In genomic region chr1:203175237-203176181, GRCh38 we compare ENCODE assay signal across 17 cellular contexts. TPM values are rescaled to one million over a fixed set of nuclear protein-coding genes. Genes with fewer than 3 reads are reported as not detected.
A peak's percentile ranks its signal among the peaks of the same experiment; 100 is the strongest.
DNase-seq lines count a peak whose midpoint lies in the region; ATAC-seq lines count a peak whose summit lies in the region.
"Had no signal": no experiment of that assay in that cellular context is flagged by ENCODE, and none has a peak within 500 bp of the region (broad histone marks: within the 10 kb centered on the region; RNA-seq: fewer than 3 reads in every experiment).

Gene MYBPH (minus strand): TSS chr1:203175826. CDS start chr1:203175755, 71 bp downstream.

- ATAC-seq in right cardiac atrium (peak in 1 of 2 donors; percentile 60), GM21723 (IDR thresholded peaks at IDR 0.05; ENCODE audit: unreplicated experiment) (no peak)
- ATAC-seq: K562, SK-N-SH treated with all-trans-retinoic acid at 6 μM for 48 hours had no signal

- no peak within 1 kb of the TSS for H3K4me3 Mint-ChIP-seq in CD8-positive, alpha-beta memory T cell
- H3K4me3 Mint-ChIP-seq: activated naive CD4-positive, alpha-beta T cell treated with anti-CD3 and anti-CD28 coated beads, Interleukin-2, amount 50 U/mL, for 24 hours; immature natural killer cell; neural crest cell had no signal

- H3K4me1 ChIP-seq in GM23248 (ENCODE audit: insufficient read depth) (peaks cover 33% of the 10 kb centered on the region), right cardiac atrium (ENCODE audit: control insufficient read depth, insufficient read depth, low read length) (peaks cover 6% of the 10 kb centered on the region), skeletal muscle satellite cell (ENCODE audit: control insufficient read depth, insufficient read depth, low read length) (peaks cover 63% of the 10 kb centered on the region)
- H3K4me1 ChIP-seq in CD8-positive, alpha-beta memory T cell (ENCODE audit: insufficient read depth, low read length), result no peaks in the 10 kb centered on the region

- 75 to 87% methylated on average over 12 to 13 of the region's 13 CpGs for WGBS in GM23248 (ENCODE audit: low coverage in 1 of 2, low lambda C conversion rate in 2 of 2, missing lambda C conversion rate in 2 of 2), 2 experiments
- WGBS in right cardiac atrium, result 60% methylated on average over 13 of the region's 13 CpGs

- H3K27me3 Mint-ChIP-seq in CD8-positive, alpha-beta memory T cell, result peaks cover 7 to 21% of the 10 kb centered on the region in 2 donors
- H3K27me3 Mint-ChIP-seq: activated naive CD4-positive, alpha-beta T cell treated with anti-CD3 and anti-CD28 coated beads, Interleukin-2, amount 50 U/mL, for 24 hours had no signal

- no peaks in the 10 kb centered on the region for H3K27me3 ChIP-seq in GM23248 (replicated peaks; ENCODE audit: insufficient read depth)
- no peaks in the 10 kb centered on the region for H3K27me3 ChIP-seq in right cardiac atrium (ENCODE audit: control insufficient read depth, insufficient read depth)
- H3K27me3 ChIP-seq in skeletal muscle satellite cell (ENCODE audit: control insufficient read depth, insufficient read depth, low read length), result no peaks in the 10 kb centered on the region
- no peaks in the 10 kb centered on the region for H3K27me3 ChIP-seq in CD8-positive, alpha-beta memory T cell (ENCODE audit: insufficient read depth, low read length, poor library complexity, severe bottlenecking)

- H3K27ac Mint-ChIP-seq in CD8-positive, alpha-beta memory T cell, result peak within 1 kb of the TSS in 1 of 8 donors; percentile 6
- H3K27ac Mint-ChIP-seq: activated naive CD4-positive, alpha-beta T cell treated with anti-CD3 and anti-CD28 coated beads, Interleukin-2, amount 50 U/mL, for 24 hours; immature natural killer cell had no signal

- POLR2A ChIA-PET in CD8-positive, alpha-beta memory T cell (lab: Charles Lee), result no interaction called here

- H3K9me2 ChIP-seq in GM23248 (ENCODE audit: insufficient read depth), result no peaks in the 10 kb centered on the region

- no peaks in the 10 kb centered on the region for H3K79me2 ChIP-seq in GM23248 (ENCODE audit: insufficient read depth)

- H3K9me3 Mint-ChIP-seq in CD8-positive, alpha-beta memory T cell, result no peaks in the 10 kb centered on the region
- H3K9me3 Mint-ChIP-seq: activated naive CD4-positive, alpha-beta T cell treated with anti-CD3 and anti-CD28 coated beads, Interleukin-2, amount 50 U/mL, for 24 hours; immature natural killer cell; neural crest cell had no signal

- CTCF ChIA-PET in CD8-positive, alpha-beta memory T cell (lab: Charles Lee), result no interaction called here

- H3K36me3 Mint-ChIP-seq in CD8-positive, alpha-beta memory T cell, result no peaks in the 10 kb centered on the region
- H3K36me3 Mint-ChIP-seq: activated naive CD4-positive, alpha-beta T cell treated with anti-CD3 and anti-CD28 coated beads, Interleukin-2, amount 50 U/mL, for 24 hours; immature natural killer cell had no signal

- H2AFZ ChIP-seq in GM23248, result no peak within 1 kb of the TSS

- H4K20me1 ChIP-seq in GM23248 (ENCODE audit: insufficient read depth), result no peaks in the 10 kb centered on the region

- DNase-seq in GM23248, result no peak
- DNase-seq in NOMO-1 treated with dmso at 0.1 percent for 144 hours (lab: John Stamatoyannopoulos, UW; ENCODE audit: unreplicated experiment), result peak; percentile 28
- DNase-seq in right cardiac atrium, result peak in 2 of 3 donors; percentile 74 to 82
- no peak for DNase-seq in CD8-positive, alpha-beta memory T cell
- DNase-seq in putamen (ENCODE audit: low spot score), result no peak
- DNase-seq: COR-L47; immature natural killer cell; stimulated activated CD4-positive, alpha-beta T cell treated with anti-CD3 and anti-CD28 coated beads, Interleukin-2, amount 100 ng/mL, for 24 hours; stimulated activated naive CD4-positive, alpha-beta T cell treated with Interleukin-2 at 50 U/mL for 16 hours had no signal

- H3K36me3 ChIP-seq in GM23248 (ENCODE audit: low read depth) (no peaks in the 10 kb centered on the region), skeletal muscle satellite cell (ENCODE audit: insufficient read depth, low read length) (no peaks in the 10 kb centered on the region)
- H3K36me3 ChIP-seq in CD8-positive, alpha-beta memory T cell (ENCODE audit: insufficient read depth, low read length), result no peaks in the 10 kb centered on the region

- H3F3A ChIP-seq in GM23248 (ENCODE audit: insufficient read depth), result peaks cover 21% of the 10 kb centered on the region

- H3K27ac ChIP-seq in GM23248, result no peak within 1 kb of the TSS
- no peak within 1 kb of the TSS for H3K27ac ChIP-seq in right cardiac atrium (ENCODE audit: low read length)
- H3K27ac ChIP-seq in CD8-positive, alpha-beta memory T cell (ENCODE audit: low read depth, low read length), result no peak within 1 kb of the TSS

- no peak within 1 kb of the TSS for H3K4me3 ChIP-seq in GM23248
- no peak within 1 kb of the TSS for H3K4me3 ChIP-seq in right cardiac atrium (ENCODE audit: low read length)
- H3K4me3 ChIP-seq in skeletal muscle satellite cell (ENCODE audit: low read length), result no peak within 1 kb of the TSS
- H3K4me3 ChIP-seq in CD8-positive, alpha-beta memory T cell (ENCODE audit: low read length), result no peak within 1 kb of the TSS
- H3K4me3 ChIP-seq: K562 had no signal

- no peaks in the 10 kb centered on the region for H3K4me1 Mint-ChIP-seq in CD8-positive, alpha-beta memory T cell
- H3K4me1 Mint-ChIP-seq: activated naive CD4-positive, alpha-beta T cell treated with anti-CD3 and anti-CD28 coated beads, Interleukin-2, amount 50 U/mL, for 24 hours; immature natural killer cell had no signal

- H3K4me2 ChIP-seq in GM23248 (ENCODE audit: unreplicated experiment) (peak within 1 kb of the TSS; percentile 56), skeletal muscle satellite cell (ENCODE audit: low read length) (peak within 1 kb of the TSS; percentile 67)

- H3K9ac ChIP-seq in GM23248, result no peak within 1 kb of the TSS
- peak within 1 kb of the TSS; percentile 60 for H3K9ac ChIP-seq in skeletal muscle satellite cell (ENCODE audit: low read depth, low read length)

- intact Hi-C loops in right cardiac atrium (cut with DNase I), result no loop called here

- H3K9me3 ChIP-seq in GM23248 (ENCODE audit: low read depth), result no peaks in the 10 kb centered on the region
- no peaks in the 10 kb centered on the region for H3K9me3 ChIP-seq in right cardiac atrium (ENCODE audit: control insufficient read depth, low read length)
- no peaks in the 10 kb centered on the region for H3K9me3 ChIP-seq in skeletal muscle satellite cell (replicated peaks; ENCODE audit: low read length)
- H3K9me3 ChIP-seq in CD8-positive, alpha-beta memory T cell (ENCODE audit: low read length), result no peaks in the 10 kb centered on the region

- in situ Hi-C loops in GM23248 (cut with MboI), result no loop called here

RNA-seq across cellular contexts. Expression of gene MYBPH, which starts in this region (rescaled TPM):
- total RNA-seq in GM23248 (2014; rRNA removed; shearing (Covaris generic)), result 0.11 and 1.4 TPM in 2 replicates
- polyA plus RNA-seq in GM23248 (2016; fragmentation: Nextera tagmentation; extraction: Ambion mirVana) (0.34 and 0.89 TPM in 2 replicates), right cardiac atrium (0.07 TPM)
- total RNA-seq in right cardiac atrium, result not detected
- total RNA-seq in skeletal muscle satellite cell (2012; rRNA removed), result 0.51 and 27.7 TPM in 2 replicates
- total RNA-seq in CD8-positive, alpha-beta memory T cell, result not detected
- polyA plus RNA-seq in CD8-positive, alpha-beta memory T cell, result not detected
- total RNA-seq: chondrocyte, K562, NCI-H460, neural crest cell had no signal
- polyA plus RNA-seq: immature natural killer cell had no signal

Comparison
In these comparisons a context has a peak if more than half of its experiments do, and no peak if none do; other contexts are left out.
1. Peak in DNase-seq in right cardiac atrium; RNA of the gene not detected or under 1 TPM.